9 cellular contexts compared by ENCODE assay signal in the genomic region with DNA sequence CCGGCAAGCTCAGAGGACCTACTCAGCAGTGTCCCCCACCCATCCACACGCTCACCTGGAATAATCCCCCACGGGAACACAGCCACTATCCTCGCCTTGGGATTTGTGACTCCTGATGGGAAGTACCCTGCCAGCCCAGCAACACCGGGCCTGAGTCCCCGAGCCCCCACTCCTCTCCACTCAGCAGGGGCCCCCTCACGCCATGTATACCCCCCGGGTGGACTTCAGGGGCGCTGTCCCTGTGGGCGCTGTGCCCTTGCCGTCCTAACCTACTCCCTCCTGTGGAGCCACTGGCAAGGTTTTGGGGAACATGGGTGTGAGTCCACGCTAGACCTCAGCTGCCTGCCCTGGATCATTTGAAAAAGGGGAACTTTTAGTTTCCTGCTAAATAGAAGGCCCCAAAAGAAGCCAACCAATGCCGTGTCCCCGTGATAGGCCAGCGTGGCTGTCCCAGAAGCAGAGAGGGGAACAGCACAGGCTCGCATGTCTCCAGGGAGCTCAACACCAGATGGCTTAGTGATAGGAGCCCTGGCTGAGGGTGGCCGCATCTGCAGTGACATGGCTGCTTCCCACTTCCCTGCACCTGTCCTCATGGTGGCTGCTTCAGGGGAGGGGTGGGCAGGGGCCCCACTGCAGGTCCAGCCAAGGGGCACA.
DNase-seq lines count a peak whose midpoint lies in the region; ATAC-seq and TF ChIP-seq lines count a peak whose summit lies in the region.
"Had no signal": no experiment of that assay in that cellular context is flagged by ENCODE, and none has a peak within 500 bp of the region (broad histone marks: within the 10 kb centered on the region; RNA-seq: fewer than 3 reads in every experiment).

No MANE protein-coding gene starts in this region.

- no peaks in the 10 kb centered on the region for H3K27me3 ChIP-seq in tibial nerve

- TF ChIP-seq CTCF in NB4 (IDR thresholded peaks at IDR 0.05; ENCODE audit: low read depth, low read length) = no peak
- TF ChIP-seq CTCF in glutamatergic neuron (IDR thresholded peaks at IDR 0.05; ENCODE audit: partially characterized antibody, unreplicated experiment) = no peak
- no peak for TF ChIP-seq CTCF in tibial nerve (IDR thresholded peaks at IDR 0.05)

- no peak for ATAC-seq in activated naive CD4-positive, alpha-beta T cell treated with anti-CD3 and anti-CD28 coated beads, Interleukin-2, amount 50 U/mL, for 72 hours

- no peak overlapping the region for H3K4me3 Mint-ChIP-seq in activated naive CD4-positive, alpha-beta T cell treated with anti-CD3 and anti-CD28 coated beads for 36 hours
- H3K4me3 Mint-ChIP-seq in glutamatergic neuron (ENCODE audit: unreplicated experiment) = no peak overlapping the region

- TF ChIP-seq EP300 in tibial nerve (IDR thresholded peaks at IDR 0.05) = no peak

- TF ChIP-seq POLR2A in NB4 (IDR thresholded peaks at IDR 0.05; ENCODE audit: extremely low read depth, insufficient read length) = no peak
- TF ChIP-seq POLR2A in tibial nerve (IDR thresholded peaks at IDR 0.05) = no peak

- 61 to 85% methylated on average over 16 to 17 of the region's 17 CpGs for WGBS in tibial nerve, 2 donors

- H3K4me1 Mint-ChIP-seq in activated naive CD4-positive, alpha-beta T cell treated with anti-CD3 and anti-CD28 coated beads for 36 hours (ENCODE audit: low read depth) = peaks cover 47% of the 10 kb centered on the region
- H3K4me1 Mint-ChIP-seq in glutamatergic neuron (ENCODE audit: low read depth, unreplicated experiment) = peaks cover 56% of the 10 kb centered on the region

- no peaks in the 10 kb centered on the region for H3K36me3 ChIP-seq in tibial nerve

- H3K27me3 Mint-ChIP-seq in activated naive CD4-positive, alpha-beta T cell treated with anti-CD3 and anti-CD28 coated beads for 36 hours (ENCODE audit: low read depth) = no peaks in the 10 kb centered on the region
- H3K27me3 Mint-ChIP-seq in glutamatergic neuron (ENCODE audit: unreplicated experiment) = peaks cover 19% of the 10 kb centered on the region

- CTCF ChIA-PET in activated naive CD4-positive, alpha-beta T cell treated with anti-CD3 and anti-CD28 coated beads for 36 hours (lab: Charles Lee) = interaction anchor here (0.6 to 7.8 kb wide), 5 partner anchors 10 to 70 kb away, joined by 3 to 71 read pairs (median 3); no protein-coding TSS in a partner anchor

- DNase-seq in activated naive CD4-positive, alpha-beta T cell treated with anti-CD3 and anti-CD28 coated beads, Interleukin-2, amount 50 U/mL, for 72 hours (ENCODE audit: low spot score in 2 of 2) = no peak
- DNase-seq in activated naive CD4-positive, alpha-beta T cell treated with anti-CD3 and anti-CD28 coated beads for 36 hours = no peak
- DNase-seq in NB4 (ENCODE audit: low read depth) (peak; percentile 95), glutamatergic neuron (peak; percentile 69), tibial nerve (ENCODE audit: low spot score in 2 of 2) (no peak), A172 (ENCODE audit: low spot score) (no peak), DMS153 (lab: John Stamatoyannopoulos, UW) (no peak), DMS53 (lab: John Stamatoyannopoulos, UW) (no peak)

- intact Hi-C loops in activated naive CD4-positive, alpha-beta T cell treated with anti-CD3 and anti-CD28 coated beads for 36 hours (cut with micrococcal nuclease) = no loop called here

- peak overlapping the region; percentile 5 to 92 (median 87) for H3K27ac ChIP-seq in tibial nerve
- H3K27ac ChIP-seq: VCaP had no signal

- peaks cover 0 to 66% (median 58%) of the 10 kb centered on the region in 4 donors for H3K4me1 ChIP-seq in tibial nerve

- H3K36me3 Mint-ChIP-seq in activated naive CD4-positive, alpha-beta T cell treated with anti-CD3 and anti-CD28 coated beads, Interleukin-2, amount 50 U/mL, for 72 hours = peaks cover 12 to 13% of the 10 kb centered on the region in 2 donors
- peaks cover 5% of the 10 kb centered on the region for H3K36me3 Mint-ChIP-seq in activated naive CD4-positive, alpha-beta T cell treated with anti-CD3 and anti-CD28 coated beads for 36 hours (ENCODE audit: low read depth)
- H3K36me3 Mint-ChIP-seq in glutamatergic neuron (ENCODE audit: unreplicated experiment) = no peaks in the 10 kb centered on the region

- H3K9me3 Mint-ChIP-seq in activated naive CD4-positive, alpha-beta T cell treated with anti-CD3 and anti-CD28 coated beads, Interleukin-2, amount 50 U/mL, for 72 hours = no peaks in the 10 kb centered on the region
- no peaks in the 10 kb centered on the region for H3K9me3 Mint-ChIP-seq in activated naive CD4-positive, alpha-beta T cell treated with anti-CD3 and anti-CD28 coated beads for 36 hours
- H3K9me3 Mint-ChIP-seq in glutamatergic neuron (ENCODE audit: unreplicated experiment) = peaks cover 28% of the 10 kb centered on the region

- H3K4me3 ChIP-seq in NB4 (ENCODE audit: low read depth, low read length) (peak overlapping the region; percentile 58), tibial nerve (no peak overlapping the region)

- no peaks in the 10 kb centered on the region for H3K9me3 ChIP-seq in tibial nerve

- peak overlapping the region; percentile 79 to 99 for H3K27ac Mint-ChIP-seq in activated naive CD4-positive, alpha-beta T cell treated with anti-CD3 and anti-CD28 coated beads, Interleukin-2, amount 50 U/mL, for 72 hours
- no peak overlapping the region for H3K27ac Mint-ChIP-seq in activated naive CD4-positive, alpha-beta T cell treated with anti-CD3 and anti-CD28 coated beads for 36 hours
- peak overlapping the region; percentile 94 for H3K27ac Mint-ChIP-seq in glutamatergic neuron (ENCODE audit: unreplicated experiment)

Comparison
In these comparisons a context has a peak if more than half of its experiments do, and no peak if none do; other contexts are left out.
1. DNase-seq: peak in NB4 (single experiment) and glutamatergic neuron (single experiment); none in activated naive CD4-positive, alpha-beta T cell treated with anti-CD3 and anti-CD28 coated beads, Interleukin-2, amount 50 U/mL, for 72 hours (0 of 2), activated naive CD4-positive, alpha-beta T cell treated with anti-CD3 and anti-CD28 coated beads for 36 hours (single experiment), tibial nerve (0 of 2), A172 (single experiment), DMS153 (single experiment) and DMS53 (single experiment).